Comparison of ENCODE assay signal across 1 cellular context in the genomic region with DNA sequence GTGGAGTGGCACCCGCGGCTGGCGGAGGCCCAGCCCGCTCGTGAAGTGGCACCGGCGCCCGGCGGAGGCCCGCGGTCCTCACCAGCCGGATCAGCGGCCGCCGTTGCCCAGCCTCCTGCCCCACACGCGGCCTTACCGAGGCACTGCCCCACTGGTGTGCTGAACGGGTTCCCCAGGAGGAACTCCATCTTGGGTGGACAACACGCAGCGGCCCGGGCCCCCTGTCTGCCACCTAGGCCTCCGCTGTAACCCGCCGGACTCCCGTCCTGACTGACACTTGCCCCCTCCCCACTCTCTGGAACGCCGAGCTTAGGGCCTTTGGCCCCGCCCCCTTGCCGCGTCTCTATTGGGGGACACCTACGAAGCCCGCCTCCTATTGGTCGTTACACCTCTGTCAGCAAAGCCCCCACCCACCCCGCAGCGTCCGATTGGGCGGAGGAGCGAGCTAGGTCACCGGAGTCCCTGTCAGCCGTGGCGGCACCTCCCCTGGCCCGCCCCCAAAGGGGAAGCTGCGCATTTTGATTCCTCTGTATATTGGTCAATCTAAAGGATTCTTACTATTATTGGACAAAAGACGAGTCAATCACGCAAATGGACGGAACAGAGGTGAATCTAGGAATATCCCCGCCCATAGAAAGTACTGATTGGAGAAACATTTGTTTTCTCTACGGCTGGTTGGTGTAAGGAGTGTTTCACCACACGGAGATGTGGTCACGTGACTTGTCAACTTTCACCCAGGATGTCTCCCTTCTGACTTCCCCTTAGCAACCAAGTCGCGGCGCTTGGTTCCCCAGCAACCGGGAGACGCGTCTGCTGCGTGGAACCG.
TF ChIP-seq lines count a peak whose summit lies in the region.

A gene with protein sequence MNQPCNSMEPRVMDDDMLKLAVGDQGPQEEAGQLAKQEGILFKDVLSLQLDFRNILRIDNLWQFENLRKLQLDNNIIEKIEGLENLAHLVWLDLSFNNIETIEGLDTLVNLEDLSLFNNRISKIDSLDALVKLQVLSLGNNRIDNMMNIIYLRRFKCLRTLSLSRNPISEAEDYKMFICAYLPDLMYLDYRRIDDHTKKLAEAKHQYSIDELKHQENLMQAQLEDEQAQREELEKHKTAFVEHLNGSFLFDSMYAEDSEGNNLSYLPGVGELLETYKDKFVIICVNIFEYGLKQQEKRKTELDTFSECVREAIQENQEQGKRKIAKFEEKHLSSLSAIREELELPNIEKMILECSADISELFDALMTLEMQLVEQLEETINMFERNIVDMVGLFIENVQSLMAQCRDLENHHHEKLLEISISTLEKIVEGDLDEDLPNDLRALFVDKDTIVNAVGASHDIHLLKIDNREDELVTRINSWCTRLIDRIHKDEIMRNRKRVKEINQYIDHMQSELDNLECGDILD (plus strand): TSS at position 737 of the 826 bp plus-strand sequence. CDS start 4,737 bp downstream, outside the sequence.
TOM1L2 (minus strand) TSS at position 275 of the 826 bp plus-strand sequence; CDS start at position 188, 87 bp downstream.

TF ChIP-seq in K562, 482 proteins besides CTCF, POLR2A, EP300 and RAD21 (continued from another document and continues in another):
- TF ChIP-seq NR2C2 (CRISPR knock-in tag; IDR thresholded peaks at IDR 0.05) = peak; percentile 89
- peak; percentile 99 for TF ChIP-seq NR2C2 (tag; IDR thresholded peaks at IDR 0.05)
- TF ChIP-seq KDM5B (IDR thresholded peaks at IDR 0.05; ENCODE audit: insufficient replicate concordance, low read depth, low read length) = peak; percentile 47
- TF ChIP-seq, protein P1, sequence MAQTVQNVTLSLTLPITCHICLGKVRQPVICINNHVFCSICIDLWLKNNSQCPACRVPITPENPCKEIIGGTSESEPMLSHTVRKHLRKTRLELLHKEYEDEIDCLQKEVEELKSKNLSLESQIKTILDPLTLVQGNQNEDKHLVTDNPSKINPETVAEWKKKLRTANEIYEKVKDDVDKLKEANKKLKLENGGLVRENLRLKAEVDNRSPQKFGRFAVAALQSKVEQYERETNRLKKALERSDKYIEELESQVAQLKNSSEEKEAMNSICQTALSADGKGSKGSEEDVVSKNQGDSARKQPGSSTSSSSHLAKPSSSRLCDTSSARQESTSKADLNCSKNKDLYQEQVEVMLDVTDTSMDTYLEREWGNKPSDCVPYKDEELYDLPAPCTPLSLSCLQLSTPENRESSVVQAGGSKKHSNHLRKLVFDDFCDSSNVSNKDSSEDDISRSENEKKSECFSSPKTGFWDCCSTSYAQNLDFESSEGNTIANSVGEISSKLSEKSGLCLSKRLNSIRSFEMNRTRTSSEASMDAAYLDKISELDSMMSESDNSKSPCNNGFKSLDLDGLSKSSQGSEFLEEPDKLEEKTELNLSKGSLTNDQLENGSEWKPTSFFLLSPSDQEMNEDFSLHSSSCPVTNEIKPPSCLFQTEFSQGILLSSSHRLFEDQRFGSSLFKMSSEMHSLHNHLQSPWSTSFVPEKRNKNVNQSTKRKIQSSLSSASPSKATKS (CRISPR knock-in tag; IDR thresholded peaks at IDR 0.05) = no peak
- TF ChIP-seq SOX6 (IDR thresholded peaks at IDR 0.05) = no peak
- TF ChIP-seq RFX1 (IDR thresholded peaks at IDR 0.05) = peak; percentile 97
- TF ChIP-seq BRCA1 (IDR thresholded peaks at IDR 0.05) = no peak
- TF ChIP-seq BRCA1 (CRISPR knock-in tag; IDR thresholded peaks at IDR 0.05) = no peak
- TF ChIP-seq ESRRB (CRISPR knock-in tag; IDR thresholded peaks at IDR 0.05; ENCODE audit: borderline replicate concordance) = no peak
- peak; percentile 53; the same call in 1 of the 2 replicates for TF ChIP-seq DIDO1 (tag; IDR thresholded peaks at IDR 0.05; ENCODE audit: low read depth)
- TF ChIP-seq BMI1 (IDR thresholded peaks at IDR 0.05; ENCODE audit: low read length) = peak; percentile 62; the same call in 1 of the 2 replicates
- TF ChIP-seq PPARD (CRISPR knock-in tag; IDR thresholded peaks at IDR 0.05) = no peak
- no peak for TF ChIP-seq HSF4 (CRISPR knock-in tag; IDR thresholded peaks at IDR 0.05; ENCODE audit: borderline replicate concordance)
- TF ChIP-seq ZNF133 (CRISPR knock-in tag; IDR thresholded peaks at IDR 0.05) = no peak
- no peak for TF ChIP-seq ZNF609 (CRISPR knock-in tag; IDR thresholded peaks at IDR 0.05; ENCODE audit: borderline replicate concordance)
- peak; percentile 31 for TF ChIP-seq E2F8 (IDR thresholded peaks at IDR 0.05; ENCODE audit: low read depth, partially characterized antibody)
- no peak for TF ChIP-seq CHAMP1 (IDR thresholded peaks at IDR 0.05)
- peak; percentile 55 for TF ChIP-seq MEIS2 (IDR thresholded peaks at IDR 0.05; ENCODE audit: partially characterized antibody)
- no peak for TF ChIP-seq RHOXF2B (CRISPR knock-in tag; conservative IDR thresholded peaks at IDR 0.05)
- peak; percentile 72 for TF ChIP-seq MAX (CRISPR knock-in tag; IDR thresholded peaks at IDR 0.05)
- no peak for TF ChIP-seq ETV6 (IDR thresholded peaks at IDR 0.05; ENCODE audit: borderline replicate concordance in 1 of 2, low read depth in 2 of 2, low read length in 1 of 2)
- no peak for TF ChIP-seq ETV6 (CRISPR knock-in tag; IDR thresholded peaks at IDR 0.05; ENCODE audit: borderline replicate concordance)
- TF ChIP-seq IFI16 (CRISPR knock-in tag; IDR thresholded peaks at IDR 0.05) = no peak
- TF ChIP-seq SPI1 (IDR thresholded peaks at IDR 0.05; ENCODE audit: borderline replicate concordance, low read depth, low read length) = peak; percentile 77
- TF ChIP-seq, protein P2, sequence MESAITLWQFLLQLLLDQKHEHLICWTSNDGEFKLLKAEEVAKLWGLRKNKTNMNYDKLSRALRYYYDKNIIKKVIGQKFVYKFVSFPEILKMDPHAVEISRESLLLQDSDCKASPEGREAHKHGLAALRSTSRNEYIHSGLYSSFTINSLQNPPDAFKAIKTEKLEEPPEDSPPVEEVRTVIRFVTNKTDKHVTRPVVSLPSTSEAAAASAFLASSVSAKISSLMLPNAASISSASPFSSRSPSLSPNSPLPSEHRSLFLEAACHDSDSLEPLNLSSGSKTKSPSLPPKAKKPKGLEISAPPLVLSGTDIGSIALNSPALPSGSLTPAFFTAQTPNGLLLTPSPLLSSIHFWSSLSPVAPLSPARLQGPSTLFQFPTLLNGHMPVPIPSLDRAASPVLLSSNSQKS (CRISPR knock-in tag; IDR thresholded peaks at IDR 0.05) = no peak
- peak; percentile 98 for TF ChIP-seq SP1 (CRISPR knock-in tag; IDR thresholded peaks at IDR 0.05)
- TF ChIP-seq TGIF2 (CRISPR knock-in tag; IDR thresholded peaks at IDR 0.05) = no peak; the same call in 1 of the 2 replicates
- TF ChIP-seq GTF2A2 (tag; IDR thresholded peaks at IDR 0.05) = no peak
- TF ChIP-seq ZNF655 (CRISPR knock-in tag; IDR thresholded peaks at IDR 0.05) = no peak
- TF ChIP-seq, protein P3, sequence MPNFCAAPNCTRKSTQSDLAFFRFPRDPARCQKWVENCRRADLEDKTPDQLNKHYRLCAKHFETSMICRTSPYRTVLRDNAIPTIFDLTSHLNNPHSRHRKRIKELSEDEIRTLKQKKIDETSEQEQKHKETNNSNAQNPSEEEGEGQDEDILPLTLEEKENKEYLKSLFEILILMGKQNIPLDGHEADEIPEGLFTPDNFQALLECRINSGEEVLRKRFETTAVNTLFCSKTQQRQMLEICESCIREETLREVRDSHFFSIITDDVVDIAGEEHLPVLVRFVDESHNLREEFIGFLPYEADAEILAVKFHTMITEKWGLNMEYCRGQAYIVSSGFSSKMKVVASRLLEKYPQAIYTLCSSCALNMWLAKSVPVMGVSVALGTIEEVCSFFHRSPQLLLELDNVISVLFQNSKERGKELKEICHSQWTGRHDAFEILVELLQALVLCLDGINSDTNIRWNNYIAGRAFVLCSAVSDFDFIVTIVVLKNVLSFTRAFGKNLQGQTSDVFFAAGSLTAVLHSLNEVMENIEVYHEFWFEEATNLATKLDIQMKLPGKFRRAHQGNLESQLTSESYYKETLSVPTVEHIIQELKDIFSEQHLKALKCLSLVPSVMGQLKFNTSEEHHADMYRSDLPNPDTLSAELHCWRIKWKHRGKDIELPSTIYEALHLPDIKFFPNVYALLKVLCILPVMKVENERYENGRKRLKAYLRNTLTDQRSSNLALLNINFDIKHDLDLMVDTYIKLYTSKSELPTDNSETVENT (CRISPR knock-in tag; IDR thresholded peaks at IDR 0.05) = no peak
- TF ChIP-seq COPS2 (conservative IDR thresholded peaks at IDR 0.05) = no peak
- TF ChIP-seq, protein P4, sequence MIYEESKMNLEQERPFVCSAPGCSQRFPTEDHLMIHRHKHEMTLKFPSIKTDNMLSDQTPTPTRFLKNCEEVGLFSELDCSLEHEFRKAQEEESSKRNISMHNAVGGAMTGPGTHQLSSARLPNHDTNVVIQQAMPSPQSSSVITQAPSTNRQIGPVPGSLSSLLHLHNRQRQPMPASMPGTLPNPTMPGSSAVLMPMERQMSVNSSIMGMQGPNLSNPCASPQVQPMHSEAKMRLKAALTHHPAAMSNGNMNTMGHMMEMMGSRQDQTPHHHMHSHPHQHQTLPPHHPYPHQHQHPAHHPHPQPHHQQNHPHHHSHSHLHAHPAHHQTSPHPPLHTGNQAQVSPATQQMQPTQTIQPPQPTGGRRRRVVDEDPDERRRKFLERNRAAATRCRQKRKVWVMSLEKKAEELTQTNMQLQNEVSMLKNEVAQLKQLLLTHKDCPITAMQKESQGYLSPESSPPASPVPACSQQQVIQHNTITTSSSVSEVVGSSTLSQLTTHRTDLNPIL (CRISPR knock-in tag; IDR thresholded peaks at IDR 0.05) = no peak
- TF ChIP-seq SP2 (IDR thresholded peaks at IDR 0.05; ENCODE audit: extremely low read depth, low read depth, low read length, poor library complexity, severe bottlenecking) = peak; percentile 91
